9 cellular contexts compared by ENCODE assay signal in the genomic region with DNA sequence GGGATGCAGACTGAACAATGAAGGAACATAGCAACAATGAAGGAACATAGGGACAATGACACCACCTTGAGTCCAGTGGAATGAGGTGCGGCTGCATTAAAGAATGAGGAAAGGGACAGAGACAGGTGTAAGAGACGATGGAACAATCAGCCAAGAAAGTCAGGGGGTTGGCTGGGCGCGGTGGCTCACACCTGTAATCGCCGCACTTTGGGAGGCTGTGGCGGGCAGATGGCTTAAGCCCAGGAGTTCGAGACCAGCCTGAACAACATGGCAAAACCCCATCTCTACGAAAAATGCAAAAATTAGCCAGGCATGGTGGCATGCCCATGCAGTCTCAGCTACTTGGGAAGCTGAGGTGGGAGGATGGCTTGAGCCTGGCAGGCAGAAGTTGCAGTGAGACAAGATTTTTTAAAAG. TPM values are rescaled to one million over a fixed set of nuclear protein-coding genes. Genes with fewer than 3 reads are reported as not detected.
DNase-seq lines count a peak whose midpoint lies in the region; ATAC-seq and TF ChIP-seq lines count a peak whose summit lies in the region.
"Had no signal": no experiment of that assay in that cellular context is flagged by ENCODE, and none has a peak within 500 bp of the region (broad histone marks: within the 10 kb centered on the region; RNA-seq: fewer than 3 reads in every experiment).

No MANE protein-coding gene starts in this region.

- H3K4me3 ChIP-seq in dorsolateral prefrontal cortex = no peak overlapping the region

- TF ChIP-seq CTCF in dorsolateral prefrontal cortex (IDR thresholded peaks at IDR 0.05 in 54 of 56, conservative IDR thresholded peaks at IDR 0.05 in 2 of 56; ENCODE audit: low read depth in 1 of 56, partially characterized antibody in 56 of 56) = no peak

- H3K27me3 ChIP-seq in dorsolateral prefrontal cortex = no peaks in the 10 kb centered on the region

- no peak for ATAC-seq in HG03025 (IDR thresholded peaks at IDR 0.05; ENCODE audit: low FRiP score, unreplicated experiment)
- ATAC-seq: natural killer cell treated with Interleukin-12 subunit alpha and Interleukin-12 subunit beta and Interleukin-15 and Interleukin-18, amount 100 ng/mL, for 72 hours had no signal

- DNase-seq in NCI-H2107 treated with DMSO at 0.1 percent for 48 hours (lab: John Stamatoyannopoulos, UW; ENCODE audit: unreplicated experiment) (peak; percentile 15), NCI-H2107 (lab: John Stamatoyannopoulos, UW) (no peak), OCI-M1 (lab: John Stamatoyannopoulos, UW) (peak; percentile 12), dorsolateral prefrontal cortex (peak in 6 of 10 donors; percentile 8 to 37 (median 18)), DMS79 (lab: John Stamatoyannopoulos, UW) (no peak)
- peak; percentile 23 for DNase-seq in stimulated activated CD8-positive, alpha-beta memory T cell treated with anti-CD3 and anti-CD28 coated beads, Interleukin-4, amount 100 ng/mL, for 48 hours
- DNase-seq in central memory CD4-positive, alpha-beta T cell = no peak

- H3K27ac ChIP-seq in dorsolateral prefrontal cortex = peak overlapping the region in 32 of 59 donors; percentile 56 to 97 (median 94)

- intact Hi-C loops in dorsolateral prefrontal cortex (cut with DNase I) = loop anchor here (2.0 to 5.0 kb wide), 4 partner anchors 13 to 142 kb away; a partner anchor contains a TSS

RNA-seq across cellular contexts. Expression of a gene that starts 13.6 kb away (rescaled TPM):
- 10 to 100 TPM; 16.0 to 71.3 (median 36.7) TPM for total RNA-seq in dorsolateral prefrontal cortex

RNA-seq across cellular contexts. Expression of a gene that starts 26.9 kb away (rescaled TPM):
- total RNA-seq in dorsolateral prefrontal cortex = 100 to 1,000 TPM in 75 of 120 experiments, 10 to 100 TPM in 45; 46.0 to 216 (median 110) TPM

RNA-seq across cellular contexts. Expression of a gene that starts 54.3 kb away (rescaled TPM):
- 10 to 100 TPM in 6 of 120 experiments, 1 to 10 TPM in 114; 1.3 to 16.1 (median 5.8) TPM for total RNA-seq in dorsolateral prefrontal cortex

Comparison
In these comparisons a context has a peak if more than half of its experiments do, and no peak if none do; other contexts are left out.
1. DNase-seq: peak in NCI-H2107 treated with DMSO at 0.1 percent for 48 hours (single experiment), OCI-M1 (single experiment), dorsolateral prefrontal cortex (6 of 10) and stimulated activated CD8-positive, alpha-beta memory T cell treated with anti-CD3 and anti-CD28 coated beads, Interleukin-4, amount 100 ng/mL, for 48 hours (single experiment); none in NCI-H2107 (single experiment), DMS79 (single experiment) and central memory CD4-positive, alpha-beta T cell (single experiment).